22 cellular contexts compared by ENCODE assay signal in the genomic region with DNA sequence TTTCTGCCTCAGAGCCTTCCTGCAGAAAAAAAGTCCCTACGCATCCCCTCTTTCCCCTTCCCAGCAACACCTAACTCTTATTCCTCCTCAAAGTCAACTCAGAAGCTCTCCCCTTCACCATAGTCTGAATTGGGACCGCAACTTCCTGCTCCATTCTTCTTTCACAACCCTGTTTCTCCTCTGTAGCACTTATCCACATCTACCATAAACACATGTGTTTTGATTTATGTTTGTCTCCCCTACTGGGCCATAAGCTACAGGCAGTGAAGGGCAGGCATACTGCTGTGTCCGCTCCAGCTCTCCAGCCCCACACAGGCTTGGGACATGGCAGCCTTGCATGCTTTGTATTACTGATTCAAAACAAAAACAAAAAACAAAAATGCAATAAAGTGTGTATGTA. TPM values are rescaled to one million over a fixed set of nuclear protein-coding genes. Genes with fewer than 3 reads are reported as not detected.
"Had no signal": no experiment of that assay in that cellular context is flagged by ENCODE, and none has a peak within 500 bp of the region (broad histone marks: within the 10 kb centered on the region; RNA-seq: fewer than 3 reads in every experiment).

No MANE protein-coding gene starts in this region.

- H3K4me1 ChIP-seq: tibial nerve had no signal

- H3K27ac Mint-ChIP-seq: activated naive CD4-positive, alpha-beta T cell treated with anti-CD3 and anti-CD28 coated beads, Interleukin-2, amount 50 U/mL, for 24 hours; activated T-cell treated with anti-CD3 and anti-CD28 coated beads, Interleukin-2, amount 50 U/mL, for 24 hours; natural killer cell; stimulated activated memory B cell treated with anti-CD40 and anti-IgM and Interleukin-4, amounts not matched to agents 10 μg/mL and 1 μg/mL and 100 μg/mL, for 72 hours had no signal

- H3K4me3 ChIP-seq: lung, mucosa of descending colon, spleen, tibial nerve, vagina had no signal

- H3K4me1 Mint-ChIP-seq: natural killer cell; stimulated activated memory B cell treated with anti-CD40 and anti-IgM and Interleukin-4, amounts not matched to agents 10 μg/mL and 1 μg/mL and 100 μg/mL, for 72 hours had no signal

- H3K9me3 ChIP-seq: mucosa of descending colon, spleen, tibial nerve, vagina had no signal

- H3K9me3 Mint-ChIP-seq: activated naive CD4-positive, alpha-beta T cell treated with anti-CD3 and anti-CD28 coated beads, Interleukin-2, amount 50 U/mL, for 24 hours; activated T-cell treated with anti-CD3 and anti-CD28 coated beads, Interleukin-2, amount 50 U/mL, for 24 hours; natural killer cell; stimulated activated memory B cell treated with anti-CD40 and anti-IgM and Interleukin-4, amounts not matched to agents 10 μg/mL and 1 μg/mL and 100 μg/mL, for 72 hours had no signal

- H3K27me3 ChIP-seq: spleen, tibial nerve, vagina had no signal

- H3K4me3 Mint-ChIP-seq: activated naive CD4-positive, alpha-beta T cell treated with anti-CD3 and anti-CD28 coated beads, Interleukin-2, amount 50 U/mL, for 24 hours; activated T-cell treated with anti-CD3 and anti-CD28 coated beads, Interleukin-2, amount 50 U/mL, for 24 hours; natural killer cell; stimulated activated memory B cell treated with anti-CD40 and anti-IgM and Interleukin-4, amounts not matched to agents 10 μg/mL and 1 μg/mL and 100 μg/mL, for 72 hours had no signal

- H3K36me3 ChIP-seq: spleen, tibial nerve, vagina had no signal

- DNase-seq: activated effector memory CD4-positive, alpha-beta T cell treated with Interleukin-2 at 50 U/mL for 16 hours; activated T-cell treated with anti-CD3 and anti-CD28 coated beads, Interleukin-2, amount 50 U/mL, for 24 hours; anterior cingulate cortex; effector CD4-positive, alpha-beta T cell; hippocampal formation; kidney glomerular epithelial cell; mucosa of descending colon; natural killer cell; spleen; stimulated activated CD4-positive, alpha-beta T cell treated with anti-CD3 and anti-CD28 coated beads, Interleukin-1b, Interleukin-23, amount 100 ng/mL, for 48 hours had no signal

- H3K27me3 Mint-ChIP-seq: activated naive CD4-positive, alpha-beta T cell treated with anti-CD3 and anti-CD28 coated beads, Interleukin-2, amount 50 U/mL, for 24 hours; activated T-cell treated with anti-CD3 and anti-CD28 coated beads, Interleukin-2, amount 50 U/mL, for 24 hours had no signal

- H3K36me3 Mint-ChIP-seq: activated naive CD4-positive, alpha-beta T cell treated with anti-CD3 and anti-CD28 coated beads, Interleukin-2, amount 50 U/mL, for 24 hours; natural killer cell; stimulated activated memory B cell treated with anti-CD40 and anti-IgM and Interleukin-4, amounts not matched to agents 10 μg/mL and 1 μg/mL and 100 μg/mL, for 72 hours had no signal

- H3K27ac ChIP-seq: spleen, tibial nerve, vagina had no signal

- ATAC-seq: activated CD4-positive, CD25-positive, alpha-beta regulatory T cell treated with anti-CD3 and anti-CD28 coated beads, Interleukin-2, amount 50 U/mL, for 24 hours; mucosa of descending colon; natural killer cell; sciatic nerve; stimulated activated memory B cell treated with anti-CD40 and anti-IgM and Interleukin-4, amounts not matched to agents 10 μg/mL and 1 μg/mL and 100 μg/mL, for 72 hours had no signal

RNA-seq across cellular contexts. Expression of gene SDR9C7, which starts 5.9 kb away (rescaled TPM):
- total RNA-seq: glomerular endothelial cell; lung; mucosa of descending colon; omental fat pad; pulmonary artery endothelial cell; subcutaneous adipose tissue; T-helper 2 cell treated with Interferon-gamma antibody and Interleukin-4, amounts not matched to agents 100 ng/mL and 5 ng/mL, for 36 hours; tibial nerve had no signal
- polyA plus RNA-seq: lung had no signal

RNA-seq across cellular contexts. Expression of gene RDH16, which starts 29.1 kb away (rescaled TPM):
- total RNA-seq: glomerular endothelial cell had no signal
